In the genomic region with DNA sequence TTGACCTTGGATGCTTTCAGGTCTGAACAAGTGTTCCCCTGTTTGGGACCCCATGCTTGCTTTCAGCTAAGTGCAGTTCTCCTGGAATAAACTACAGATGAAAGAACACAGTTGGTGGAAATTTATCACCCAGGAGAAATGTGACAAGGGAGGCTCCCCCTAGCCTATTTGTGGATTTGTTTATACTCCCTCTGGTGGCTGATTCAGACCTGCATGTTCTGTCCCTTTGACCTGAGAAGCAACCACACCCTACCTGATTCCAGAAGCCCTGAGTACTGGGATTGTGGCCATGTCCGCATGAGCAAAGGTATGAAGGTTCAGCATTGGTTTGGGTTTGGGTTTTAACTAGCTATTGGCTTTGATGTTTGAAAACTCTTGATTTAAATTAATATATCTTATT, we compare ENCODE assay signal across 8 cellular contexts.
DNase-seq lines count a peak whose midpoint lies in the region; TF ChIP-seq lines count a peak whose summit lies in the region.

No MANE protein-coding gene starts in this region.

- H3K4me1 ChIP-seq in Karpas-422 (ENCODE audit: low read length) (no peaks in the 10 kb centered on the region), left ventricle myocardium inferior (no peaks in the 10 kb centered on the region), transverse colon (no peaks in the 10 kb centered on the region)

- TF ChIP-seq CTCF in left ventricle myocardium inferior (IDR thresholded peaks at IDR 0.05; ENCODE audit: borderline replicate concordance) (peak; percentile 57), transverse colon (IDR thresholded peaks at IDR 0.05) (peak; percentile 22 to 67 (median 48))

- no peak overlapping the region for H3K4me2 ChIP-seq in Karpas-422 (ENCODE audit: low read depth, low read length, poor library complexity, severe bottlenecking)

- no peaks in the 10 kb centered on the region for H3K9me3 ChIP-seq in Karpas-422 (ENCODE audit: low read length)
- no peaks in the 10 kb centered on the region for H3K9me3 ChIP-seq in left ventricle myocardium inferior (replicated peaks)
- H3K9me3 ChIP-seq in transverse colon, result no peaks in the 10 kb centered on the region

- in situ Hi-C loops in SK-MEL-5 (cut with HindIII; ENCODE audit: low pct_unique_long_range_greater_than_20kb, low sequenced_read_pairs) (no loop called here), transverse colon (cut with MboI; ENCODE audit: low pct_ligation_motif_present in 1 of 4, low pct_unique_long_range_greater_than_20kb in 1 of 4, low sequenced_read_pairs in 3 of 4) (no loop called here)

- H3K79me2 ChIP-seq in Karpas-422 (ENCODE audit: low read length), result no peaks in the 10 kb centered on the region

- intact Hi-C loops in left ventricle myocardium inferior (cut with micrococcal nuclease), result no loop called here
- intact Hi-C loops in transverse colon (cut with DNase I; ENCODE audit: low total_unique reads), result no loop called here

- 53% methylated on average over 1 of the region's 1 CpG; no CpG with 5 or more reads in 1 of the 2 donors for WGBS in transverse colon (ENCODE audit: low coverage in 1 of 2), 2 donors

- H3K9me2 ChIP-seq in Karpas-422 (replicated peaks; ENCODE audit: insufficient read depth, low read length), result no peaks in the 10 kb centered on the region

- TF ChIP-seq POLR2A in transverse colon (IDR thresholded peaks at IDR 0.05), result no peak

- no peaks in the 10 kb centered on the region for H4K20me1 ChIP-seq in Karpas-422 (ENCODE audit: insufficient read depth, low read depth, low read length)

- no peak for TF ChIP-seq EP300 in transverse colon (IDR thresholded peaks at IDR 0.05; ENCODE audit: low read depth)

- H3K27me3 ChIP-seq in Karpas-422 (ENCODE audit: low read length) (0 out of 2 replicates have a peak, but pooled peaks cover 2% of the 10 kb centered on the region), left ventricle myocardium inferior (ENCODE audit: low read depth) (no peaks in the 10 kb centered on the region), transverse colon (no peaks in the 10 kb centered on the region)

- no peak overlapping the region for H3K9ac ChIP-seq in Karpas-422 (ENCODE audit: low read length)

- DNase-seq in ELF-1 (ENCODE audit: low read depth, low spot score) (peak; percentile 64), Karpas-422 (peak; percentile 66), SK-MEL-5 (ENCODE audit: low read depth, low spot score) (peak; percentile 39), left ventricle myocardium inferior (no peak), transverse colon (peak; percentile 52), caudate nucleus (lab: John Stamatoyannopoulos, UW) (no peak), NCI-H2029 (lab: John Stamatoyannopoulos, UW) (no peak)
- no peak for DNase-seq in effector CD8-positive, alpha-beta T cell (lab: John Stamatoyannopoulos, UW)

- H3K36me3 ChIP-seq in Karpas-422 (ENCODE audit: insufficient read depth, low read length) (no peaks in the 10 kb centered on the region), left ventricle myocardium inferior (no peaks in the 10 kb centered on the region), transverse colon (no peaks in the 10 kb centered on the region)

- H3K27ac ChIP-seq in Karpas-422 (ENCODE audit: low read length), result no peak overlapping the region
- no peak overlapping the region for H3K27ac ChIP-seq in left ventricle myocardium inferior (replicated peaks)
- H3K27ac ChIP-seq in transverse colon, result no peak overlapping the region
- H3K27ac ChIP-seq in caudate nucleus (ENCODE audit: low read depth, low read length), result no peak overlapping the region

- no peak overlapping the region for H2AFZ ChIP-seq in Karpas-422 (ENCODE audit: low read length)

- H3K4me3 ChIP-seq in Karpas-422 (ENCODE audit: low read length), result no peak overlapping the region
- no peak overlapping the region for H3K4me3 ChIP-seq in left ventricle myocardium inferior
- no peak overlapping the region for H3K4me3 ChIP-seq in transverse colon

Comparison
In these comparisons a context has a peak if more than half of its experiments do, and no peak if none do; other contexts are left out.
1. DNase-seq: peak in ELF-1 (single experiment), Karpas-422 (single experiment), SK-MEL-5 (single experiment) and transverse colon (single experiment); none in left ventricle myocardium inferior (single experiment), caudate nucleus (0 of 61), NCI-H2029 (single experiment) and effector CD8-positive, alpha-beta T cell (single experiment).